In the genomic region with DNA sequence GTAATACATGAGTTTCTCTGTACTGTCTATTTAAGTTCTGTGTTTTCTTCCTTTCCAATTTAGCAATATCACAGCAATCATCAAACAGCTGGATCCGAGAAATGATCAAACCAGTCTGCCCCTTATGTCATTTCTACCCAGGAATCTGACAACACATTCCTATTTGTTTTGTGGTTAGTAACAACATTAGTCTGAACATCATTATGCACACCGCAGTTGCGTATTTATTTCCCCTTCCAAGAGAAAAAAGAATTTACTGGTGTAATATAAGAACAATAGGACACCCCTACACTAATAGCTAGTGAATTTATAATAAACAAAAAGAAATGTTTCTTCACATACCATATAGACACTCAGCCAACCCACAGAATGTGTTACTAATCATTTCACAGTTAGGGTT, we compare ENCODE assay signal across 24 cellular contexts.
DNase-seq lines count a peak whose midpoint lies in the region; ATAC-seq and TF ChIP-seq lines count a peak whose summit lies in the region.
"Had no signal": no experiment of that assay in that cellular context is flagged by ENCODE, and none has a peak within 500 bp of the region (broad histone marks: within the 10 kb centered on the region; RNA-seq: fewer than 3 reads in every experiment).

No MANE protein-coding gene starts in this region.

- no peak overlapping the region for H3K4me2 ChIP-seq in mesendoderm (ENCODE audit: low read length)
- H3K4me2 ChIP-seq: SK-N-SH had no signal

- H3K9me3 Mint-ChIP-seq in activated T-helper 2 cell treated with anti-CD3 and anti-CD28 coated beads, Interferon-gamma antibody, Interleukin-2, Interleukin-4, amounts not matched to agents 10 μg/mL and 5 μg/mL and 100 μg/mL, durations not matched to agents 14 hours and 24 hours and 36 hours = peaks cover 4% of the 10 kb centered on the region

- H3K4me3 ChIP-seq in cardiac fibroblast (replicated peaks in 1 of 2; ENCODE audit: low read depth in 2 of 2, low read length in 2 of 2) = no peak overlapping the region
- no peak overlapping the region for H3K4me3 ChIP-seq in mesendoderm (ENCODE audit: low read length)
- H3K4me3 ChIP-seq in gastroesophageal sphincter = no peak overlapping the region
- H3K4me3 ChIP-seq: testis had no signal

- no peak overlapping the region for H2BK15ac ChIP-seq in mesendoderm (replicated peaks; ENCODE audit: low read depth)

- ATAC-seq in gastroesophageal sphincter (no peak), HG03378 (IDR thresholded peaks at IDR 0.05; ENCODE audit: unreplicated experiment) (no peak)
- ATAC-seq: natural killer cell treated with Interleukin-12 subunit alpha and Interleukin-12 subunit beta and Interleukin-15 and Interleukin-18, amount 100 ng/mL, for 72 hours; stimulated activated naive B cell treated with anti-CD40 and anti-IgM and Interleukin-4, amounts not matched to agents 10 μg/mL and 1 μg/mL and 100 μg/mL, for 72 hours had no signal

- H4K5ac ChIP-seq in mesendoderm (ENCODE audit: low read length) = no peak overlapping the region

- intact Hi-C loops in cardiac septum (cut with DNase I) = no loop called here
- intact Hi-C loops in activated T-helper 2 cell treated with anti-CD3 and anti-CD28 coated beads, Interferon-gamma antibody, Interleukin-2, Interleukin-4, amounts not matched to agents 10 μg/mL and 5 μg/mL and 100 μg/mL, durations not matched to agents 14 hours and 24 hours and 36 hours (cut with micrococcal nuclease) = no loop called here

- H2AK5ac ChIP-seq in mesendoderm (ENCODE audit: low read length) = no peak overlapping the region

- no peak overlapping the region for H3K23ac ChIP-seq in mesendoderm (ENCODE audit: low read length)

- TF ChIP-seq EP300 in gastroesophageal sphincter (IDR thresholded peaks at IDR 0.05) = no peak

- H3K36me3 Mint-ChIP-seq in activated T-helper 2 cell treated with anti-CD3 and anti-CD28 coated beads, Interferon-gamma antibody, Interleukin-2, Interleukin-4, amounts not matched to agents 10 μg/mL and 5 μg/mL and 100 μg/mL, durations not matched to agents 14 hours and 24 hours and 36 hours (ENCODE audit: low read depth) = no peaks in the 10 kb centered on the region

- H3K27me3 Mint-ChIP-seq in activated T-helper 2 cell treated with anti-CD3 and anti-CD28 coated beads, Interferon-gamma antibody, Interleukin-2, Interleukin-4, amounts not matched to agents 10 μg/mL and 5 μg/mL and 100 μg/mL, durations not matched to agents 14 hours and 24 hours and 36 hours (ENCODE audit: low read depth) = no peaks in the 10 kb centered on the region
- H3K27me3 Mint-ChIP-seq: activated B cell treated with CpG ODN at 0.5 μM for 24 hours; activated CD4-positive, alpha-beta memory T cell treated with anti-CD3 and anti-CD28 coated beads for 36 hours; CD8-positive, alpha-beta memory T cell; natural killer cell treated with Interleukin-12 subunit alpha and Interleukin-12 subunit beta and Interleukin-15 and Interleukin-18, amount 100 ng/mL, for 72 hours; stimulated activated naive B cell treated with anti-CD40 and anti-IgM and Interleukin-4, amounts not matched to agents 10 μg/mL and 1 μg/mL and 100 μg/mL, for 72 hours had no signal

- H3K27ac ChIP-seq in mesendoderm (ENCODE audit: low read depth, low read length) = no peak overlapping the region
- no peak overlapping the region for H3K27ac ChIP-seq in gastroesophageal sphincter
- H3K27ac ChIP-seq: testis had no signal

- no peak overlapping the region for H2BK5ac ChIP-seq in mesendoderm (ENCODE audit: low read length)

- no peak overlapping the region for H3K56ac ChIP-seq in mesendoderm (ENCODE audit: low read length)

- H2BK120ac ChIP-seq in mesendoderm (ENCODE audit: low read depth, low read length) = no peak overlapping the region

- H3K9me3 ChIP-seq in gastroesophageal sphincter = no peaks in the 10 kb centered on the region
- H3K9me3 ChIP-seq: SK-N-SH, testis had no signal

- WGBS in mesendoderm (ENCODE audit: extremely low coverage, insufficient coverage, low lambda C conversion rate) = no CpG with 5 or more reads among the region's 3 CpGs
- 84 to 94% methylated on average over 3 of the region's 3 CpGs for WGBS in gastroesophageal sphincter (ENCODE audit: low coverage in 1 of 2), 2 donors

- H3K4me1 Mint-ChIP-seq in activated T-helper 2 cell treated with anti-CD3 and anti-CD28 coated beads, Interferon-gamma antibody, Interleukin-2, Interleukin-4, amounts not matched to agents 10 μg/mL and 5 μg/mL and 100 μg/mL, durations not matched to agents 14 hours and 24 hours and 36 hours (ENCODE audit: low read depth) = no peaks in the 10 kb centered on the region

- H3K36me3 ChIP-seq in mesendoderm (ENCODE audit: control insufficient read depth, insufficient read depth, low read length) = no peaks in the 10 kb centered on the region
- H3K36me3 ChIP-seq in gastroesophageal sphincter = no peaks in the 10 kb centered on the region

- TF ChIP-seq POLR2A in gastroesophageal sphincter (IDR thresholded peaks at IDR 0.05) = no peak

- H3K79me1 ChIP-seq in mesendoderm (ENCODE audit: low read length) = no peaks in the 10 kb centered on the region

- H3K9ac ChIP-seq in mesendoderm (ENCODE audit: low read length) = no peak overlapping the region
- H3K9ac ChIP-seq: SK-N-SH had no signal

- no peak overlapping the region for H3K27ac Mint-ChIP-seq in activated T-helper 2 cell treated with anti-CD3 and anti-CD28 coated beads, Interferon-gamma antibody, Interleukin-2, Interleukin-4, amounts not matched to agents 10 μg/mL and 5 μg/mL and 100 μg/mL, durations not matched to agents 14 hours and 24 hours and 36 hours
- H3K27ac Mint-ChIP-seq: activated B cell treated with CpG ODN at 0.5 μM for 24 hours; activated CD4-positive, alpha-beta memory T cell treated with anti-CD3 and anti-CD28 coated beads for 36 hours; CD8-positive, alpha-beta memory T cell; natural killer cell treated with Interleukin-12 subunit alpha and Interleukin-12 subunit beta and Interleukin-15 and Interleukin-18, amount 100 ng/mL, for 72 hours; stimulated activated naive B cell treated with anti-CD40 and anti-IgM and Interleukin-4, amounts not matched to agents 10 μg/mL and 1 μg/mL and 100 μg/mL, for 72 hours had no signal

- no peaks in the 10 kb centered on the region for H3K27me3 ChIP-seq in mesendoderm (ENCODE audit: insufficient read depth, low read length, poor library complexity)
- no peaks in the 10 kb centered on the region for H3K27me3 ChIP-seq in gastroesophageal sphincter
- H3K27me3 ChIP-seq: testis had no signal

- H3K18ac ChIP-seq in mesendoderm (ENCODE audit: low read length) = no peak overlapping the region

- H3K4me3 Mint-ChIP-seq in activated T-helper 2 cell treated with anti-CD3 and anti-CD28 coated beads, Interferon-gamma antibody, Interleukin-2, Interleukin-4, amounts not matched to agents 10 μg/mL and 5 μg/mL and 100 μg/mL, durations not matched to agents 14 hours and 24 hours and 36 hours (ENCODE audit: low read depth) = no peak overlapping the region
- H3K4me3 Mint-ChIP-seq: activated B cell treated with CpG ODN at 0.5 μM for 24 hours; activated CD4-positive, alpha-beta memory T cell treated with anti-CD3 and anti-CD28 coated beads for 36 hours; CD8-positive, alpha-beta memory T cell; natural killer cell treated with Interleukin-12 subunit alpha and Interleukin-12 subunit beta and Interleukin-15 and Interleukin-18, amount 100 ng/mL, for 72 hours; stimulated activated naive B cell treated with anti-CD40 and anti-IgM and Interleukin-4, amounts not matched to agents 10 μg/mL and 1 μg/mL and 100 μg/mL, for 72 hours had no signal

- H3K79me2 ChIP-seq in mesendoderm (ENCODE audit: control insufficient read depth, insufficient read depth, low read length) = no peaks in the 10 kb centered on the region

- H3K4me1 ChIP-seq in mesendoderm (ENCODE audit: control insufficient read depth, low read depth, low read length) (peaks cover 3% of the 10 kb centered on the region), gastroesophageal sphincter (no peaks in the 10 kb centered on the region)
- H3K4me1 ChIP-seq: testis had no signal

- TF ChIP-seq CTCF in AG09319 (IDR thresholded peaks at IDR 0.05; ENCODE audit: low read depth, low read length) (no peak), cardiac fibroblast (IDR thresholded peaks at IDR 0.05; ENCODE audit: low read depth, low read length) (no peak), gastroesophageal sphincter (IDR thresholded peaks at IDR 0.05) (no peak)

- H4K8ac ChIP-seq in mesendoderm (ENCODE audit: low read depth, low read length) = no peak overlapping the region

- DNase-seq in AG09319 (ENCODE audit: extremely low read depth, low read depth) = peak; percentile 67
- peak; percentile 22 for DNase-seq in NCI-H460 (ENCODE audit: extremely low read depth, low read depth)
- peak; percentile 15 to 68 for DNase-seq in cardiac fibroblast (ENCODE audit: low read depth in 2 of 2)
- DNase-seq in mesendoderm = peak; percentile 11
- DNase-seq in cardiac septum (ENCODE audit: low spot score) = no peak
- no peak for DNase-seq in activated T-helper 2 cell treated with anti-CD3 and anti-CD28 coated beads, Interferon-gamma antibody, Interleukin-2, Interleukin-4, amounts not matched to agents 10 μg/mL and 5 μg/mL and 100 μg/mL, durations not matched to agents 14 hours and 24 hours and 36 hours (ENCODE audit: low spot score)
- DNase-seq: activated B cell treated with CpG ODN at 0.5 μM for 24 hours; activated CD4-positive, alpha-beta memory T cell treated with anti-CD3 and anti-CD28 coated beads for 36 hours; activated naive CD4-positive, alpha-beta T cell; activated T-cell treated with anti-CD3 and anti-CD28 coated beads for 4 hours; amygdala; CD8-positive, alpha-beta memory T cell; DMS79; NCI-H1092; NCI-H2029 treated with DMSO at 0.1 percent for 48 hours; NCI-H446; posterior cingulate gyrus; SK-N-SH; stimulated activated CD4-positive, alpha-beta T cell treated with anti-CD3 and anti-CD28 coated beads, Interleukin-1b, Interleukin-23, amount 100 ng/mL, for 48 hours; stimulated activated naive B cell treated with anti-CD40 and anti-IgM and Interleukin-4, amounts not matched to agents 10 μg/mL and 1 μg/mL and 100 μg/mL, for 72 hours; testis had no signal

- H3K4ac ChIP-seq in mesendoderm (ENCODE audit: low read depth, low read length) = no peak overlapping the region

Comparison
In these comparisons a context has a peak if more than half of its experiments do, and no peak if none do; other contexts are left out.
1. DNase-seq: peak in AG09319 (single experiment), NCI-H460 (single experiment), cardiac fibroblast (2 of 2) and mesendoderm (single experiment); none in cardiac septum (single experiment) and activated T-helper 2 cell treated with anti-CD3 and anti-CD28 coated beads, Interferon-gamma antibody, Interleukin-2, Interleukin-4, amounts not matched to agents 10 μg/mL and 5 μg/mL and 100 μg/mL, durations not matched to agents 14 hours and 24 hours and 36 hours (single experiment).